In genomic region chr1:189811960-189812359, GRCh38 we compare ENCODE assay signal across 21 cellular contexts.
"Had no signal": no experiment of that assay in that cellular context is flagged by ENCODE, and none has a peak within 500 bp of the region (broad histone marks: within the 10 kb centered on the region; RNA-seq: fewer than 3 reads in every experiment).

No MANE protein-coding gene starts in this region.

- H3K27ac ChIP-seq: coronary artery, dorsolateral prefrontal cortex, esophagus muscularis mucosa, foreskin keratinocyte, gastroesophageal sphincter, heart left ventricle, hepatocyte, left lung, lower lobe of right lung had no signal

- H3K9me3 ChIP-seq: esophagus muscularis mucosa, gastroesophageal sphincter, heart left ventricle, left lung, lower lobe of right lung had no signal

- H3K4me1 ChIP-seq: esophagus muscularis mucosa, foreskin keratinocyte, gastroesophageal sphincter, heart left ventricle, left lung, lower lobe of right lung had no signal

- H3K36me3 ChIP-seq: esophagus muscularis mucosa, gastroesophageal sphincter, heart left ventricle, left lung, lower lobe of right lung had no signal

- H3K4me3 ChIP-seq: coronary artery, dorsolateral prefrontal cortex, esophagus muscularis mucosa, gastroesophageal sphincter, heart left ventricle, hepatocyte, left lung, lower lobe of right lung had no signal

- ATAC-seq: foreskin keratinocyte, gastroesophageal sphincter, heart left ventricle, left cardiac atrium, left lung, left ventricle myocardium superior, lower lobe of right lung had no signal

- FAIRE-seq: colon, endothelial cell of umbilical vein, frontal cortex had no signal

- DNase-seq: dermis blood vessel endothelial cell; dorsolateral prefrontal cortex; effector CD4-positive, alpha-beta T cell; effector memory CD4-positive, alpha-beta T cell; foreskin keratinocyte; heart left ventricle; hypothalamus; immature natural killer cell; islet precursor cell; left cardiac atrium; left lung; left ventricle myocardium superior; lower lobe of right lung; mesenchymal stem cell had no signal

- H3K27me3 ChIP-seq: dorsolateral prefrontal cortex, esophagus muscularis mucosa, foreskin keratinocyte, gastroesophageal sphincter, heart left ventricle, hepatocyte, left lung had no signal
